Comparison of ENCODE assay signal across 14 cellular contexts in genomic region chr1:219826290-219826689, GRCh38.
DNase-seq lines count a peak whose midpoint lies in the region; ATAC-seq, FAIRE-seq and TF ChIP-seq lines count a peak whose summit lies in the region.
"Had no signal": no experiment of that assay in that cellular context is flagged by ENCODE, and none has a peak within 500 bp of the region (broad histone marks: within the 10 kb centered on the region; RNA-seq: fewer than 3 reads in every experiment).

No MANE protein-coding gene starts in this region.

- no CpG with 5 or more reads among the region's 1 CpG for WGBS in H9 (ENCODE audit: extremely low coverage, insufficient read length, low lambda C conversion rate)

- H3K9me3 ChIP-seq in H9 (ENCODE audit: control insufficient read depth, low read depth, low read length): no peaks in the 10 kb centered on the region
- no peaks in the 10 kb centered on the region for H3K9me3 ChIP-seq in NT2/D1 (ENCODE audit: insufficient read depth, low read length)
- no peaks in the 10 kb centered on the region for H3K9me3 ChIP-seq in iPS-18a (ENCODE audit: control insufficient read depth, low read depth, low read length)

- no peaks in the 10 kb centered on the region for H3K79me2 ChIP-seq in H9 (ENCODE audit: insufficient read depth, low read length)

- no peaks in the 10 kb centered on the region for H4K20me1 ChIP-seq in H9 (ENCODE audit: control insufficient read depth, insufficient read depth, insufficient read length)

- H3K23me2 ChIP-seq in H9 (ENCODE audit: insufficient read length, low read depth, low read length, poor library complexity, severe bottlenecking): no peaks in the 10 kb centered on the region

- H3K4ac ChIP-seq in H9 (ENCODE audit: low read depth, low read length): no peak overlapping the region

- ATAC-seq in GM18873 (IDR thresholded peaks at IDR 0.05; ENCODE audit: low FRiP score, unreplicated experiment) (no peak), HG03045 (IDR thresholded peaks at IDR 0.05; ENCODE audit: unreplicated experiment) (no peak)

- DNase-seq in H9 (no peak), NT2/D1 (ENCODE audit: low read depth, low spot score) (peak; percentile 42), nucleus accumbens (lab: John Stamatoyannopoulos, UW) (no peak), frontal cortex (ENCODE audit: low spot score in 2 of 2) (no peak)
- DNase-seq: C1 segment of cervical spinal cord; Calu3; CD4-positive, alpha-beta T cell; DMS 273 treated with DMSO at 0.1 percent for 48 hours; GOT3 had no signal

- no peaks in the 10 kb centered on the region for H3K36me3 Mint-ChIP-seq in H9 (ENCODE audit: insufficient read depth in 1 of 3, low read depth in 3 of 3)

- H3K4me1 Mint-ChIP-seq in H9: peaks cover 30 to 51% of the 10 kb centered on the region in 2 experiments
- H3K4me1 Mint-ChIP-seq: B cell had no signal

- H3K9ac ChIP-seq in H9 (ENCODE audit: extremely low read depth, insufficient read length, low read length): no peak overlapping the region
- no peak overlapping the region for H3K9ac ChIP-seq in NT2/D1 (ENCODE audit: insufficient read length, low read depth)
- peak overlapping the region; percentile 2 for H3K9ac ChIP-seq in iPS-18a (ENCODE audit: low read length)

- H2AFZ ChIP-seq in H9 (ENCODE audit: low read length): no peak overlapping the region

- no peak for FAIRE-seq in frontal cortex (lab: Jason Lieb, UNC)
- FAIRE-seq: A204.1 had no signal

- H3K79me1 ChIP-seq in H9 (ENCODE audit: insufficient read depth, low read depth, low read length, poor library complexity, severe bottlenecking): no peaks in the 10 kb centered on the region

- H3K4me1 ChIP-seq in H9 (ENCODE audit: insufficient read depth, low read length) (peaks cover 5% of the 10 kb centered on the region; the same call in 1 of the 2 replicates), NT2/D1 (ENCODE audit: insufficient read depth, insufficient read length) (no peaks in the 10 kb centered on the region), iPS-18a (ENCODE audit: control insufficient read depth, low read depth, low read length) (peaks cover 15% of the 10 kb centered on the region)

- no peak overlapping the region for H2BK12ac ChIP-seq in H9 (ENCODE audit: insufficient read length, low read depth, low read length)

- no peak overlapping the region for H2BK20ac ChIP-seq in H9 (ENCODE audit: low read depth, low read length, poor library complexity, severe bottlenecking)

- H2BK15ac ChIP-seq in H9 (ENCODE audit: low read depth, low read length): no peak overlapping the region

- no peak overlapping the region for H2AK5ac ChIP-seq in H9 (ENCODE audit: insufficient read length, low read length)

- no peak overlapping the region for H3K14ac ChIP-seq in H9 (ENCODE audit: insufficient read depth, low read length)

- no peak for TF ChIP-seq CTCF in H9 (conservative IDR thresholded peaks at IDR 0.05)

- H3T11ph ChIP-seq in H9 (ENCODE audit: low read length): no peak overlapping the region

- no peaks in the 10 kb centered on the region for H3K27me3 ChIP-seq in H9 (ENCODE audit: insufficient read depth, low read length)
- no peaks in the 10 kb centered on the region for H3K27me3 ChIP-seq in NT2/D1 (ENCODE audit: insufficient read depth, insufficient read length)
- H3K27me3 ChIP-seq in iPS-18a (ENCODE audit: control insufficient read depth, insufficient read depth, low read length): no peaks in the 10 kb centered on the region

- no peak overlapping the region for H3K4me2 ChIP-seq in H9 (ENCODE audit: insufficient read depth, insufficient read length, low read length)

- H3K27me3 Mint-ChIP-seq in H9 (ENCODE audit: low read depth): no peaks in the 10 kb centered on the region
- H3K27me3 Mint-ChIP-seq: CD4-positive, alpha-beta T cell had no signal

- H3K27ac ChIP-seq in H9 (ENCODE audit: insufficient read length, low read depth, low read length): no peak overlapping the region
- no peak overlapping the region for H3K27ac ChIP-seq in iPS-18a (ENCODE audit: low read length)

- H4K8ac ChIP-seq in H9 (replicated peaks; ENCODE audit: insufficient read length, low read depth, low read length): no peak overlapping the region

- no peak overlapping the region for H2BK120ac ChIP-seq in H9 (ENCODE audit: low read depth, low read length, poor library complexity, severe bottlenecking)

- H3K18ac ChIP-seq in H9 (ENCODE audit: insufficient read length, low read depth, low read length): no peak overlapping the region

- H3K4me3 ChIP-seq in NT2/D1 (ENCODE audit: insufficient read length, low read depth): no peak overlapping the region
- peak overlapping the region; percentile 28 for H3K4me3 ChIP-seq in iPS-18a (ENCODE audit: low read length)

- no peak overlapping the region for H4K91ac ChIP-seq in H9 (ENCODE audit: insufficient read length, low read depth, low read length)

- no peaks in the 10 kb centered on the region; a peak in 1 of 5 replicates for H3K9me3 Mint-ChIP-seq in H9
- H3K9me3 Mint-ChIP-seq: CD4-positive, alpha-beta T cell had no signal

- H3K4me3 Mint-ChIP-seq in H9: peak overlapping the region in 1 of 2 experiments; percentile 27; a peak in 3 of 5 replicates
- H3K4me3 Mint-ChIP-seq: B cell; CD4-positive, alpha-beta T cell had no signal

- peak overlapping the region; percentile 19 to 99 (median 82); a peak in 5 of 7 replicates for H3K27ac Mint-ChIP-seq in H9
- H3K27ac Mint-ChIP-seq: B cell; CD4-positive, alpha-beta T cell had no signal

- no peak overlapping the region for H4K5ac ChIP-seq in H9 (ENCODE audit: insufficient read length, low read depth, low read length)

- no peak overlapping the region for H3K23ac ChIP-seq in H9 (ENCODE audit: insufficient read length, low read depth, low read length)

- no peak overlapping the region for H3K56ac ChIP-seq in H9 (ENCODE audit: insufficient read length, low read depth, low read length)

- no peaks in the 10 kb centered on the region for H3K36me3 ChIP-seq in NT2/D1 (ENCODE audit: insufficient read depth, insufficient read length, low read length)
- H3K36me3 ChIP-seq in iPS-18a (ENCODE audit: control insufficient read depth, low read depth, low read length): no peaks in the 10 kb centered on the region

- H2BK5ac ChIP-seq in H9 (ENCODE audit: insufficient read length, low read length): no peak overlapping the region
